Comparison of ENCODE assay signal across 22 cellular contexts in genomic region chr3:124997303-124998246, GRCh38. TPM values are rescaled to one million over a fixed set of nuclear protein-coding genes. Genes with fewer than 3 reads are reported as not detected.
DNase-seq lines count a peak whose midpoint lies in the region; ATAC-seq and TF ChIP-seq lines count a peak whose summit lies in the region.
"Had no signal": no experiment of that assay in that cellular context is flagged by ENCODE, and none has a peak within 500 bp of the region (broad histone marks: within the 10 kb centered on the region; RNA-seq: fewer than 3 reads in every experiment).

No MANE protein-coding gene starts in this region.

- H3K4me3 Mint-ChIP-seq in osteocyte (ENCODE audit: unreplicated experiment) = no peak overlapping the region
- H3K4me3 Mint-ChIP-seq: activated CD4-positive, alpha-beta T cell treated with anti-CD3 and anti-CD28 coated beads for 36 hours had no signal

- intact Hi-C loops in spleen (cut with DNase I; ENCODE audit: low total_unique reads) = loop anchor here (5.0 kb wide), 1 partner anchor 440 kb away; no protein-coding TSS in a partner anchor

- DNase-seq in NCI-H2171 treated with DMSO at 0.1 percent for 48 hours (lab: John Stamatoyannopoulos, UW) = peak; percentile 63
- no peak for DNase-seq in NCI-H2171 (lab: John Stamatoyannopoulos, UW)
- DNase-seq in NCI-H1694 (lab: John Stamatoyannopoulos, UW) = peak; percentile 22
- DNase-seq in cerebellar cortex (ENCODE audit: low spot score) = peak; percentile 64
- DNase-seq in osteocyte (ENCODE audit: extremely low spot score, unreplicated experiment) = no peak
- DNase-seq in hepatic stellate cell (ENCODE audit: low spot score) = no peak
- DNase-seq in spleen = no peak
- DNase-seq: activated CD4-positive, alpha-beta T cell treated with anti-CD3 and anti-CD28 coated beads for 36 hours; activated naive CD4-positive, alpha-beta T cell; GF-D8; left lung; NCI-H1105; ovary; PC-3; stimulated activated CD4-positive, alpha-beta T cell treated with anti-CD3 and anti-CD28 coated beads, Interleukin-4, amount 100 ng/mL, for 24 hours; T1000 had no signal

- no peaks in the 10 kb centered on the region for H3K4me1 Mint-ChIP-seq in osteocyte (ENCODE audit: unreplicated experiment)

- peak overlapping the region in 2 of 8 donors; percentile 54 to 59 for H3K27ac ChIP-seq in spleen
- H3K27ac ChIP-seq: 22Rv1, BLaER1, left lung, ovary, SJSA1, suprapubic skin had no signal

- H3K36me3 Mint-ChIP-seq in osteocyte (ENCODE audit: unreplicated experiment) = peaks cover 71% of the 10 kb centered on the region

- H3K4me1 ChIP-seq in spleen = peaks cover 3 to 39% (median 27%) of the 10 kb centered on the region in 6 donors

- H3K27me3 ChIP-seq in spleen (replicated peaks in 1 of 7) = no peaks in the 10 kb centered on the region
- H3K27me3 ChIP-seq: BLaER1, left lung, ovary, SJSA1, suprapubic skin had no signal

- H3K27me3 Mint-ChIP-seq in osteocyte (ENCODE audit: unreplicated experiment) = no peaks in the 10 kb centered on the region
- H3K27me3 Mint-ChIP-seq: activated CD4-positive, alpha-beta T cell treated with anti-CD3 and anti-CD28 coated beads for 36 hours had no signal

- no peaks in the 10 kb centered on the region for H3K9me3 ChIP-seq in spleen
- H3K9me3 ChIP-seq: BLaER1, left lung, ovary, SJSA1, suprapubic skin had no signal

- WGBS in spleen, 5 donors = 90 to 95% (median 94%) methylated on average over 21 of the region's 21 CpGs

- no peak overlapping the region for H3K4me3 ChIP-seq in spleen
- H3K4me3 ChIP-seq: BLaER1, GM12878, left lung, ovary, SJSA1, suprapubic skin had no signal

- no peak for ATAC-seq in GM21825 (IDR thresholded peaks at IDR 0.05; ENCODE audit: unreplicated experiment)
- ATAC-seq: activated CD4-positive, alpha-beta T cell treated with anti-CD3 and anti-CD28 coated beads for 36 hours; GM12878; left lung; PC-3 had no signal

- TF ChIP-seq CTCF in osteocyte (IDR thresholded peaks at IDR 0.05) (no peak), spleen (IDR thresholded peaks at IDR 0.05 in 8 of 11, conservative IDR thresholded peaks at IDR 0.05 in 3 of 11) (no peak)

- H3K27ac Mint-ChIP-seq in osteocyte (ENCODE audit: unreplicated experiment) = peak overlapping the region; percentile 0
- H3K27ac Mint-ChIP-seq: activated CD4-positive, alpha-beta T cell treated with anti-CD3 and anti-CD28 coated beads for 36 hours had no signal

- no peak for TF ChIP-seq POLR2A in spleen (IDR thresholded peaks at IDR 0.05)

- no peaks in the 10 kb centered on the region for H3K9me3 Mint-ChIP-seq in osteocyte (ENCODE audit: unreplicated experiment)

- peaks cover 0 to 100% (median 66%) of the 10 kb centered on the region in 6 donors for H3K36me3 ChIP-seq in spleen
- H3K36me3 ChIP-seq: ovary had no signal

RNA-seq across cellular contexts. Expression of gene HEG1, which starts 58.2 kb away (rescaled TPM):
- 123 and 129 TPM in 2 replicates for total RNA-seq in osteocyte
- 10 to 100 TPM; 52.1 to 87.9 (median 74.4) TPM for total RNA-seq in spleen
- polyA plus RNA-seq in spleen = 1 to 10 TPM; 3.1 to 6.3 (median 3.4) TPM

Comparison
In these comparisons a context has a peak if more than half of its experiments do, and no peak if none do; other contexts are left out.
1. DNase-seq: peak in NCI-H2171 treated with DMSO at 0.1 percent for 48 hours (single experiment), NCI-H1694 (single experiment) and cerebellar cortex (single experiment); none in NCI-H2171 (single experiment), osteocyte (single experiment), hepatic stellate cell (single experiment) and spleen (single experiment).